10 cellular contexts compared by ENCODE assay signal in genomic region chr1:164914208-164914607, GRCh38.
A peak's percentile ranks its signal among the peaks of the same experiment; 100 is the strongest.
DNase-seq lines count a peak whose midpoint lies in the region; ATAC-seq and TF ChIP-seq lines count a peak whose summit lies in the region.
"Had no signal": no experiment of that assay in that cellular context is flagged by ENCODE, and none has a peak within 500 bp of the region (broad histone marks: within the 10 kb centered on the region; RNA-seq: fewer than 3 reads in every experiment).

No MANE protein-coding gene starts in this region.

- intact Hi-C loops in sciatic nerve (cut with DNase I), result no loop called here

- DNase-seq in DMS53 (lab: John Stamatoyannopoulos, UW), result peak; percentile 10
- DNase-seq in DMS53 treated with DMSO at 0.1 percent for 48 hours (lab: John Stamatoyannopoulos, UW; ENCODE audit: unreplicated experiment), result no peak
- peak; percentile 22 for DNase-seq in SK-MEL-5 (ENCODE audit: low read depth, low spot score)
- DNase-seq in foreskin fibroblast, result peak; percentile 25 to 50
- DNase-seq in sciatic nerve (ENCODE audit: low spot score), result no peak
- DNase-seq in RKO (ENCODE audit: low spot score), result no peak
- DNase-seq: Kasumi-1, nephron progenitor cell had no signal

- ATAC-seq in sciatic nerve (peak; percentile 73), GM18519 (IDR thresholded peaks at IDR 0.05; ENCODE audit: low FRiP score, unreplicated experiment) (no peak), HG02870 (IDR thresholded peaks at IDR 0.05; ENCODE audit: unreplicated experiment) (no peak)

- in situ Hi-C loops in SK-MEL-5 (cut with HindIII; ENCODE audit: low pct_unique_long_range_greater_than_20kb, low sequenced_read_pairs), result no loop called here

- no peak overlapping the region for H3K4me3 ChIP-seq in foreskin fibroblast (ENCODE audit: low read depth in 1 of 2, low read length in 2 of 2)

- peak; percentile 22 for TF ChIP-seq CTCF in foreskin fibroblast (IDR thresholded peaks at IDR 0.05; ENCODE audit: low read depth, low read length)

Comparison
In these comparisons a context has a peak if more than half of its experiments do, and no peak if none do; other contexts are left out.
1. DNase-seq: peak in DMS53 (single experiment), SK-MEL-5 (single experiment) and foreskin fibroblast (2 of 2); none in DMS53 treated with DMSO at 0.1 percent for 48 hours (single experiment), sciatic nerve (single experiment) and RKO (single experiment).